2 cellular contexts compared by ENCODE assay signal in the genomic region with DNA sequence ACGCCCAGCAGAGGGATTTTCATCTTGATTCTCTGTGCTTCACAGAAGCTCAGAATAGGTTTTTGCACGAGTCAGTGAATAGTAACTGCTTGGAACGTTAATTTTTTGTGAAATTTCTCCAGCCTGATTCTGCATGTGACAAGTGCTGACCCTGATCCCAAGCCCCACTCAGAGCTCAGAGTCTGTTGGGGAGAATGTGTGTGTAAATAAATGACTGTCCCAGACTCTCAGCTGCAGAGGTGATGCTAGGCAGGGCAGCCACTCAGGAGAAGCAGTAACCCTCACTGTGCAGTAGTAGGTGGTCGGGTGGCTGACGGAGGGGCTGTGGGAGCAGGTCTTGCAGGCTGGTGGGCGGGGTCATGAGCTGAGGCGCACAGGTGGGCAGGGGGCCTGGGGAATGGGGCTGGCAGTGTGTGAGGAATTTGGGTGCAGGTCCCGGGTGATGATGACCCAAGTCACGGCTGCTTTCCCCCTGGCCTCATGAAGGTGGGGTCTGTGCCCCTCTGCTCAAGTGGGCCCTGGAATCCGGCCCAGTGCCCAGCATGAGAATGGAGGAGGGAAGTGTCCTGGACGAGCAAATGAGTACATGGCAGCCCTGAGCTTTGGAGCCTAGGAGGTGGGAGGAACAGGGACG.
TF ChIP-seq lines count a peak whose summit lies in the region.

No MANE protein-coding gene starts in this region.

TF ChIP-seq in HepG2, 621 proteins besides CTCF, POLR2A, EP300 and RAD21 (continues in another document):
- TF ChIP-seq MXI1 (IDR thresholded peaks at IDR 0.05; ENCODE audit: borderline replicate concordance, low read depth, low read length) (peak; percentile 12; the same call in 1 of the 3 replicates), IKZF1 (IDR thresholded peaks at IDR 0.05) (no peak), ZNF143 (CRISPR knock-in tag; IDR thresholded peaks at IDR 0.05) (0 out of 2 replicates have a peak, but pooled peaks have one; percentile 11), ZNF556 (CRISPR knock-in tag; IDR thresholded peaks at IDR 0.05; ENCODE audit: borderline replicate concordance) (peak; percentile 24; the same call in 1 of the 2 replicates), FOXA1 (IDR thresholded peaks at IDR 0.05) (no peak), FOXA1 (CRISPR knock-in tag; IDR thresholded peaks at IDR 0.05) (peak; percentile 40), ZNF33B (CRISPR knock-in tag; IDR thresholded peaks at IDR 0.05) (0 out of 2 replicates have a peak, but pooled peaks have one; percentile 7), NCOA2 (CRISPR knock-in tag; IDR thresholded peaks at IDR 0.05) (0 out of 2 replicates have a peak, but pooled peaks have one; percentile 16), ZNF569 (CRISPR knock-in tag; IDR thresholded peaks at IDR 0.05; ENCODE audit: borderline replicate concordance) (no peak), FOXO1 (CRISPR knock-in tag; IDR thresholded peaks at IDR 0.05) (0 out of 2 replicates have a peak, but pooled peaks have one; percentile 15), ZFP36 (IDR thresholded peaks at IDR 0.05; ENCODE audit: borderline replicate concordance, low read depth, low read length, partially characterized antibody) (no peak), ZNF530 (CRISPR knock-in tag; IDR thresholded peaks at IDR 0.05; ENCODE audit: low read depth) (no peak), HDAC2 (CRISPR knock-in tag; IDR thresholded peaks at IDR 0.05) (peak; percentile 51; the same call in 1 of the 2 replicates), ATF4 (CRISPR knock-in tag; IDR thresholded peaks at IDR 0.05) (no peak), YEATS4 (CRISPR knock-in tag; IDR thresholded peaks at IDR 0.05; ENCODE audit: borderline replicate concordance) (0 out of 2 replicates have a peak, but pooled peaks have one; percentile 14), ZNF784 (CRISPR knock-in tag; IDR thresholded peaks at IDR 0.05; ENCODE audit: borderline replicate concordance) (0 out of 2 replicates have a peak, but pooled peaks have one; percentile 14), SP4 (CRISPR knock-in tag; IDR thresholded peaks at IDR 0.05) (peak; percentile 37; the same call in 1 of the 2 replicates), ZBTB38 (CRISPR knock-in tag; IDR thresholded peaks at IDR 0.05) (no peak), TFAP4 (IDR thresholded peaks at IDR 0.05; ENCODE audit: borderline replicate concordance, low read depth) (peak; percentile 42; the same call in 1 of the 2 replicates), ARNTL (CRISPR knock-in tag; IDR thresholded peaks at IDR 0.05) (0 out of 2 replicates have a peak, but pooled peaks have one; percentile 37)
- TF ChIP-seq, protein P1, sequence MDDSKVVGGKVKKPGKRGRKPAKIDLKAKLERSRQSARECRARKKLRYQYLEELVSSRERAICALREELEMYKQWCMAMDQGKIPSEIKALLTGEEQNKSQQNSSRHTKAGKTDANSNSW (CRISPR knock-in tag; IDR thresholded peaks at IDR 0.05; ENCODE audit: borderline replicate concordance) = 0 out of 2 replicates have a peak, but pooled peaks have one; percentile 1
- TF ChIP-seq, protein P2, sequence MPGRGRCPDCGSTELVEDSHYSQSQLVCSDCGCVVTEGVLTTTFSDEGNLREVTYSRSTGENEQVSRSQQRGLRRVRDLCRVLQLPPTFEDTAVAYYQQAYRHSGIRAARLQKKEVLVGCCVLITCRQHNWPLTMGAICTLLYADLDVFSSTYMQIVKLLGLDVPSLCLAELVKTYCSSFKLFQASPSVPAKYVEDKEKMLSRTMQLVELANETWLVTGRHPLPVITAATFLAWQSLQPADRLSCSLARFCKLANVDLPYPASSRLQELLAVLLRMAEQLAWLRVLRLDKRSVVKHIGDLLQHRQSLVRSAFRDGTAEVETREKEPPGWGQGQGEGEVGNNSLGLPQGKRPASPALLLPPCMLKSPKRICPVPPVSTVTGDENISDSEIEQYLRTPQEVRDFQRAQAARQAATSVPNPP (CRISPR knock-in tag; IDR thresholded peaks at IDR 0.05) = 0 out of 2 replicates have a peak, but pooled peaks have one; percentile 9
- TF ChIP-seq, protein P3, sequence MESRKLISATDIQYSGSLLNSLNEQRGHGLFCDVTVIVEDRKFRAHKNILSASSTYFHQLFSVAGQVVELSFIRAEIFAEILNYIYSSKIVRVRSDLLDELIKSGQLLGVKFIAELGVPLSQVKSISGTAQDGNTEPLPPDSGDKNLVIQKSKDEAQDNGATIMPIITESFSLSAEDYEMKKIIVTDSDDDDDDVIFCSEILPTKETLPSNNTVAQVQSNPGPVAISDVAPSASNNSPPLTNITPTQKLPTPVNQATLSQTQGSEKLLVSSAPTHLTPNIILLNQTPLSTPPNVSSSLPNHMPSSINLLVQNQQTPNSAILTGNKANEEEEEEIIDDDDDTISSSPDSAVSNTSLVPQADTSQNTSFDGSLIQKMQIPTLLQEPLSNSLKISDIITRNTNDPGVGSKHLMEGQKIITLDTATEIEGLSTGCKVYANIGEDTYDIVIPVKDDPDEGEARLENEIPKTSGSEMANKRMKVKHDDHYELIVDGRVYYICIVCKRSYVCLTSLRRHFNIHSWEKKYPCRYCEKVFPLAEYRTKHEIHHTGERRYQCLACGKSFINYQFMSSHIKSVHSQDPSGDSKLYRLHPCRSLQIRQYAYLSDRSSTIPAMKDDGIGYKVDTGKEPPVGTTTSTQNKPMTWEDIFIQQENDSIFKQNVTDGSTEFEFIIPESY (CRISPR knock-in tag; IDR thresholded peaks at IDR 0.05) = 0 out of 2 replicates have a peak, but pooled peaks have one; percentile 23

TF ChIP-seq in HEK293, 187 proteins besides CTCF, POLR2A, EP300 and RAD21:
- no peak for TF ChIP-seq ZNF629 (tag by site-specific recombination; IDR thresholded peaks at IDR 0.05)
- TF ChIP-seq ZNF600 (tag by site-specific recombination; IDR thresholded peaks at IDR 0.05) = no peak
- no peak for TF ChIP-seq ZNF404 (tag by site-specific recombination; IDR thresholded peaks at IDR 0.05)
- TF ChIP-seq ZFHX2 (tag by site-specific recombination; conservative IDR thresholded peaks at IDR 0.05) = 0 out of 2 replicates have a peak, but pooled peaks have one; percentile 18
- TF ChIP-seq ZNF169 (tag by site-specific recombination; IDR thresholded peaks at IDR 0.05) = no peak
- TF ChIP-seq EGR2 (tag by site-specific recombination; IDR thresholded peaks at IDR 0.05; ENCODE audit: low read depth) = 0 out of 2 replicates have a peak, but pooled peaks have one; percentile 25
